ENCODE assay signal across 19 cellular contexts in the genomic region with DNA sequence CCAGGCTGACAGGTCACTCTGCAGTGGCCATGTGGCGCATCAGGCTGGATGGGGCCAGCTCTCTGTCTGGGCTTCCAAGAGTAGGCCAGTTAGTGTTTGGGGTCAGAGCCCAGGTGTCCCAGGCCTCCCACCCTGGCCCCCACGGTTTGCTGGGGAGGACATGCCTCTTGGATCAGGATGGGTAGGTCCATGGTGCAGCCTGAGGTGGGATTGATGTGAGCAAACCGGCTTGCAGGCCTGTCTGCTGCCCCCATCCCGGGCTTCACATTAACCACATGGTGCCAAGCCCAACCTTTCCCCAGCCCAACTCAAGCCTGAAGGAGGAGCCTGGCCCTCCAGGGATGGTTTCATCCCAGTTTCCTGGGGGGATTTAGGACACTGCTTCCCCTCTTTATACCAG. TPM values are rescaled to one million over a fixed set of nuclear protein-coding genes. Genes with fewer than 3 reads are reported as not detected.
"Had no signal": no experiment of that assay in that cellular context is flagged by ENCODE, and none has a peak within 500 bp of the region (broad histone marks: within the 10 kb centered on the region; RNA-seq: fewer than 3 reads in every experiment).

No MANE protein-coding gene starts in this region.

- H3K9me3 ChIP-seq: adrenal gland had no signal

- H3K4me3 ChIP-seq: adrenal gland, lung had no signal

- H2AFZ ChIP-seq: parathyroid adenoma had no signal

- H3K36me3 ChIP-seq: adrenal gland had no signal

- H3K27me3 ChIP-seq: adrenal gland, foreskin keratinocyte had no signal

- H3K79me2 ChIP-seq: parathyroid adenoma had no signal

- ATAC-seq: activated CD8-positive, alpha-beta memory T cell treated with anti-CD3 and anti-CD28 coated beads, Interleukin-2, amount 10 ng/mL, durations not matched to agents 7 days and 5 days; foreskin keratinocyte; naive thymus-derived CD4-positive, alpha-beta T cell; SK-N-SH treated with all-trans-retinoic acid at 6 μM for 48 hours had no signal

- H3K27ac ChIP-seq: adrenal gland, foreskin keratinocyte, parathyroid adenoma had no signal

- DNase-seq: activated CD4-positive, CD25-positive, alpha-beta regulatory T cell treated with anti-CD3 and anti-CD28 coated beads, Interleukin-2, amount 50 U/mL, for 72 hours; activated CD8-positive, alpha-beta memory T cell treated with anti-CD3 and anti-CD28 coated beads, Interleukin-2, amount 10 ng/mL, durations not matched to agents 7 days and 5 days; activated effector memory CD4-positive, alpha-beta T cell treated with Interleukin-2 at 50 U/mL for 16 hours; activated T-cell treated with anti-CD3 and anti-CD28 coated beads, Interleukin-2, amount 50 U/mL, for 24 hours; adrenal gland; cortex of kidney; effector CD8-positive, alpha-beta T cell; foreskin keratinocyte; head of caudate nucleus; immature natural killer cell; naive thymus-derived CD4-positive, alpha-beta T cell; small intestine; T-helper 1 cell; T1000 had no signal

RNA-seq across cellular contexts. Expression of a gene that starts 39.2 kb away (rescaled TPM):
- total RNA-seq: foreskin keratinocyte had no signal
- polyA plus RNA-seq: foreskin keratinocyte; naive thymus-derived CD4-positive, alpha-beta T cell had no signal

RNA-seq across cellular contexts. Expression of a gene that starts 53.2 kb away (rescaled TPM):
- total RNA-seq: activated CD8-positive, alpha-beta memory T cell treated with anti-CD3 and anti-CD28 coated beads, Interleukin-2, amount 10 ng/mL, durations not matched to agents 7 days and 5 days; foreskin keratinocyte; naive thymus-derived CD4-positive, alpha-beta T cell; temporal lobe; ureter had no signal
- polyA plus RNA-seq: foreskin keratinocyte; immature natural killer cell; lung; naive thymus-derived CD4-positive, alpha-beta T cell had no signal
